Comparison of ENCODE assay signal across 2 cellular contexts in genomic region chr3:157089455-157090221, GRCh38.
TF ChIP-seq lines count a peak whose summit lies in the region.

No MANE protein-coding gene starts in this region.

TF ChIP-seq in K562, 482 proteins besides CTCF, POLR2A, EP300 and RAD21 (continues in another document):
- no peak for TF ChIP-seq CREB1 (IDR thresholded peaks at IDR 0.05)
- peak; percentile 52; the same call in 1 of the 2 replicates for TF ChIP-seq CREB1 (CRISPR knock-in tag; IDR thresholded peaks at IDR 0.05)
- TF ChIP-seq ZNF263 (CRISPR knock-in tag; IDR thresholded peaks at IDR 0.05; ENCODE audit: borderline replicate concordance) = no peak
- TF ChIP-seq MEIS2 (IDR thresholded peaks at IDR 0.05; ENCODE audit: partially characterized antibody) = no peak
- TF ChIP-seq MTA1 (IDR thresholded peaks at IDR 0.05; ENCODE audit: borderline replicate concordance) = no peak; the same call in 1 of the 2 replicates
- no peak for TF ChIP-seq HDAC8 (tag; IDR thresholded peaks at IDR 0.05)
- no peak for TF ChIP-seq ZKSCAN8 (CRISPR knock-in tag; IDR thresholded peaks at IDR 0.05)
- TF ChIP-seq SMARCB1 (IDR thresholded peaks at IDR 0.05; ENCODE audit: insufficient read length, low read depth) = no peak
- TF ChIP-seq ZNF77 (CRISPR knock-in tag; IDR thresholded peaks at IDR 0.05) = no peak
- TF ChIP-seq CHD4 (IDR thresholded peaks at IDR 0.05; ENCODE audit: insufficient read depth, insufficient replicate concordance, low read depth, low read length, poor library complexity, severe bottlenecking) = no peak
- no peak; the same call in 1 of the 2 replicates for TF ChIP-seq ETV5 (CRISPR knock-in tag; IDR thresholded peaks at IDR 0.05; ENCODE audit: low read depth)
- TF ChIP-seq RERE (CRISPR knock-in tag; IDR thresholded peaks at IDR 0.05; ENCODE audit: borderline replicate concordance) = no peak
- no peak for TF ChIP-seq TCF7 (IDR thresholded peaks at IDR 0.05; ENCODE audit: borderline replicate concordance)
- peak; percentile 31 for TF ChIP-seq BRD9 (IDR thresholded peaks at IDR 0.05; ENCODE audit: low read depth, partially characterized antibody)
- TF ChIP-seq CBX1 (IDR thresholded peaks at IDR 0.05; ENCODE audit: low read depth) = no peak
- TF ChIP-seq EZH2 (IDR thresholded peaks at IDR 0.05; ENCODE audit: borderline replicate concordance, low read depth, low read length) = no peak
- peak; percentile 75 for TF ChIP-seq ELF2 (CRISPR knock-in tag; IDR thresholded peaks at IDR 0.05)
- no peak for TF ChIP-seq POU5F1 (IDR thresholded peaks at IDR 0.05; ENCODE audit: borderline replicate concordance, low read depth, low read length, partially characterized antibody)
- peak; percentile 18; the same call in 1 of the 2 replicates for TF ChIP-seq MTA2 (IDR thresholded peaks at IDR 0.05; ENCODE audit: low read depth)
- no peak for TF ChIP-seq ZNF146 (CRISPR knock-in tag; IDR thresholded peaks at IDR 0.05; ENCODE audit: unreplicated experiment)
- TF ChIP-seq MCM2 (IDR thresholded peaks at IDR 0.05; ENCODE audit: low read depth) = no peak
- TF ChIP-seq PTBP1 (IDR thresholded peaks at IDR 0.05; ENCODE audit: low read depth, low read length) = no peak
- no peak for TF ChIP-seq TCF15 (CRISPR knock-in tag; IDR thresholded peaks at IDR 0.05)
- no peak for TF ChIP-seq ZKSCAN3 (CRISPR knock-in tag; IDR thresholded peaks at IDR 0.05)
- TF ChIP-seq ILK (tag; IDR thresholded peaks at IDR 0.05; ENCODE audit: borderline replicate concordance, low read depth) = no peak
- no peak for TF ChIP-seq ZNF197 (CRISPR knock-in tag; IDR thresholded peaks at IDR 0.05; ENCODE audit: low read depth)
- TF ChIP-seq MLX (CRISPR knock-in tag; conservative IDR thresholded peaks at IDR 0.05) = no peak
- no peak for TF ChIP-seq DIDO1 (tag; IDR thresholded peaks at IDR 0.05; ENCODE audit: low read depth)

TF ChIP-seq in HepG2, 621 proteins besides CTCF, POLR2A, EP300 and RAD21 (continues in another document):
- TF ChIP-seq RARG (CRISPR knock-in tag; IDR thresholded peaks at IDR 0.05; ENCODE audit: low read depth) = no peak
- no peak for TF ChIP-seq ZNF891 (CRISPR knock-in tag; IDR thresholded peaks at IDR 0.05)
- no peak for TF ChIP-seq SRSF9 (IDR thresholded peaks at IDR 0.05; ENCODE audit: borderline replicate concordance, insufficient read depth, low read depth, low read length, poor library complexity, severe bottlenecking)
- no peak for TF ChIP-seq SOX5 (CRISPR knock-in tag; IDR thresholded peaks at IDR 0.05; ENCODE audit: borderline replicate concordance)
- TF ChIP-seq E2F5 (CRISPR knock-in tag; conservative IDR thresholded peaks at IDR 0.05) = no peak
- no peak for TF ChIP-seq HDAC2 (CRISPR knock-in tag; IDR thresholded peaks at IDR 0.05)
- peak; percentile 5; the same call in 1 of the 2 replicates for TF ChIP-seq ZFP91 (CRISPR knock-in tag; IDR thresholded peaks at IDR 0.05; ENCODE audit: borderline replicate concordance)
- no peak for TF ChIP-seq CBX2 (IDR thresholded peaks at IDR 0.05; ENCODE audit: low read depth, low read length)
- TF ChIP-seq CBX2 (CRISPR knock-in tag; IDR thresholded peaks at IDR 0.05; ENCODE audit: low read depth) = no peak
- 0 out of 2 replicates have a peak, but pooled peaks have one; percentile 8 for TF ChIP-seq ZBED4 (CRISPR knock-in tag; IDR thresholded peaks at IDR 0.05; ENCODE audit: borderline replicate concordance)
- no peak for TF ChIP-seq ZNF350 (CRISPR knock-in tag; IDR thresholded peaks at IDR 0.05; ENCODE audit: borderline replicate concordance, low read depth)
- 0 out of 2 replicates have a peak, but pooled peaks have one; percentile 23 for TF ChIP-seq ZXDC (CRISPR knock-in tag; IDR thresholded peaks at IDR 0.05)
- no peak for TF ChIP-seq ZNF431 (CRISPR knock-in tag; IDR thresholded peaks at IDR 0.05; ENCODE audit: borderline replicate concordance, low read depth)
- no peak for TF ChIP-seq ZNF609 (CRISPR knock-in tag; IDR thresholded peaks at IDR 0.05; ENCODE audit: borderline replicate concordance)
- no peak for TF ChIP-seq SRSF1 (optimal IDR thresholded peaks at IDR 0.05; ENCODE audit: low read depth, low read length)
- TF ChIP-seq ZZZ3 (CRISPR knock-in tag; IDR thresholded peaks at IDR 0.05; ENCODE audit: borderline replicate concordance) = no peak
- TF ChIP-seq ZFP36L1 (CRISPR knock-in tag; IDR thresholded peaks at IDR 0.05) = 0 out of 2 replicates have a peak, but pooled peaks have one; percentile 6
- TF ChIP-seq ZNF18 (CRISPR knock-in tag; IDR thresholded peaks at IDR 0.05; ENCODE audit: insufficient replicate concordance) = no peak
- TF ChIP-seq MAFK (conservative IDR thresholded peaks at IDR 0.05 in 1 of 2, IDR thresholded peaks at IDR 0.05 in 1 of 2; ENCODE audit: low read length in 2 of 2) = no peak
- TF ChIP-seq SIN3B (IDR thresholded peaks at IDR 0.05; ENCODE audit: low read length) = no peak
- no peak for TF ChIP-seq E2F1 (CRISPR knock-in tag; IDR thresholded peaks at IDR 0.05)
- TF ChIP-seq THAP11 (CRISPR knock-in tag; IDR thresholded peaks at IDR 0.05) = no peak
- no peak for TF ChIP-seq ZNF432 (CRISPR knock-in tag; IDR thresholded peaks at IDR 0.05; ENCODE audit: borderline replicate concordance)
- TF ChIP-seq SIX1 (CRISPR knock-in tag; IDR thresholded peaks at IDR 0.05; ENCODE audit: borderline replicate concordance) = no peak
- TF ChIP-seq MTF2 (CRISPR knock-in tag; IDR thresholded peaks at IDR 0.05; ENCODE audit: borderline replicate concordance) = 0 out of 2 replicates have a peak, but pooled peaks have one; percentile 6
- TF ChIP-seq ATF3 (CRISPR knock-in tag; IDR thresholded peaks at IDR 0.05) = no peak
- no peak for TF ChIP-seq ZBTB7A (CRISPR knock-in tag; IDR thresholded peaks at IDR 0.05)
- TF ChIP-seq FOXA1 (IDR thresholded peaks at IDR 0.05) = no peak
- TF ChIP-seq FOXA1 (CRISPR knock-in tag; IDR thresholded peaks at IDR 0.05) = peak; percentile 6; the same call in 1 of the 2 replicates
- TF ChIP-seq ZNF629 (CRISPR knock-in tag; conservative IDR thresholded peaks at IDR 0.05) = 0 out of 2 replicates have a peak, but pooled peaks have one; percentile 15
